8 cellular contexts compared by ENCODE assay signal in the genomic region with DNA sequence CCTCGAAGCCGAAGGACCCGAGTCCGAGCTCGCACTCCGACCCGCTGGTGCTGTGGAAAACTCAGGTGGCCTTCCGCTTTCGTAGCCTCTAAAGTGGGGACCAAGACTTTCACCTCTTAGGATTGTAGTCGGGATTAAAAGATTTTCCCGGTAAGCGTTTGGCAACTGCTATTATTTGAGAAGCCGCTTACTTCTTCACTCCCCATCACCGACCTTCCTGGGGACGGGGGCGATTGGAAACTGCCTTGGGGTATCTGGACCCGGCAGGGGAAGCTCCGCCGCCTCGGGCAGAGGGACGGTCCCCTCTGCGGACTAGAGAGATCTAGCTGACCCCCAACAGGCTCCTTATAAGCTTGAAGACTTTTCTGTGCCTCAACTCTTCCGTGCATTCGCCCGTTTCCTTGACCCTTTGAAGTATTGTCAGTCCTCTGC. TPM values are rescaled to one million over a fixed set of nuclear protein-coding genes. Genes with fewer than 3 reads are reported as not detected.
DNase-seq lines count a peak whose midpoint lies in the region; ATAC-seq, FAIRE-seq and TF ChIP-seq lines count a peak whose summit lies in the region.

No MANE protein-coding gene starts in this region.

- H4K91ac ChIP-seq in neuronal stem cell (ENCODE audit: low read depth, low read length, poor library complexity) = no peak overlapping the region

- no peak overlapping the region for H3K23ac ChIP-seq in neuronal stem cell (ENCODE audit: low read depth, low read length, poor library complexity)

- H2BK5ac ChIP-seq in neuronal stem cell (ENCODE audit: low read length) = no peak overlapping the region

- peak overlapping the region; percentile 83 for H3K9ac ChIP-seq in OCI-LY1 (ENCODE audit: low read length)
- peak overlapping the region; percentile 69 for H3K9ac ChIP-seq in endodermal cell (ENCODE audit: extremely low read depth, low read length, poor library complexity, severe bottlenecking)
- H3K9ac ChIP-seq in neuronal stem cell (ENCODE audit: low read depth, low read length, poor library complexity) = peak overlapping the region; percentile 97

- no peak overlapping the region for H4K8ac ChIP-seq in neuronal stem cell (ENCODE audit: low read depth, low read length)

- H3K4me3 ChIP-seq in OCI-LY1 (ENCODE audit: low read depth, low read length, poor library complexity, severe bottlenecking) (peak overlapping the region; percentile 90), endodermal cell (ENCODE audit: low read length) (peak overlapping the region; percentile 92), neuronal stem cell (ENCODE audit: low read length in 2 of 2) (peak overlapping the region; percentile 77 to 91)

- peak; percentile 31 for DNase-seq in ELF-1 (ENCODE audit: low read depth, low spot score)
- peak; percentile 62 for DNase-seq in endodermal cell
- no peak for DNase-seq in neuronal stem cell (ENCODE audit: low spot score)
- no peak for DNase-seq in GDM1 (lab: John Stamatoyannopoulos, UW)
- no peak for DNase-seq in DMS153 (lab: John Stamatoyannopoulos, UW)
- DNase-seq in HTR-8/SVneo (ENCODE audit: insufficient read length, low spot score) = no peak

- H3K27me3 ChIP-seq in OCI-LY1 (ENCODE audit: insufficient read depth, low read length) (no peaks in the 10 kb centered on the region), endodermal cell (ENCODE audit: control insufficient read depth, insufficient read depth, low read length, poor library complexity, severe bottlenecking) (no peaks in the 10 kb centered on the region), neuronal stem cell (ENCODE audit: control insufficient read depth in 3 of 3, insufficient read depth in 3 of 3, low read depth in 1 of 3, low read length in 3 of 3) (no peaks in the 10 kb centered on the region)

- 6 to 11% methylated on average over 7 to 25 of the region's 25 CpGs for WGBS in endodermal cell (ENCODE audit: insufficient coverage in 1 of 2, insufficient read length in 1 of 2), 2 experiments
- WGBS in neuronal stem cell (ENCODE audit: extremely low coverage in 2 of 2, insufficient read length in 2 of 2, insufficient replicate concordance in 1 of 2), 2 donors = no CpG with 5 or more reads among the region's 25 CpGs

- H3K14ac ChIP-seq in neuronal stem cell (ENCODE audit: low read length) = no peak overlapping the region

- peaks cover 11% of the 10 kb centered on the region for H3K4me1 Mint-ChIP-seq in endodermal cell

- FAIRE-seq in HTR-8/SVneo (lab: Jason Lieb, UNC) = no peak

- no peaks in the 10 kb centered on the region for H4K20me1 ChIP-seq in OCI-LY1 (ENCODE audit: insufficient read depth, low read length)

- H2BK15ac ChIP-seq in neuronal stem cell (ENCODE audit: low read length) = no peak overlapping the region

- no peaks in the 10 kb centered on the region for H3K79me1 ChIP-seq in neuronal stem cell (ENCODE audit: low read depth, low read length)

- no peak overlapping the region for H2BK120ac ChIP-seq in neuronal stem cell (ENCODE audit: low read depth, low read length)

- peaks cover 3% of the 10 kb centered on the region for H3K27me3 Mint-ChIP-seq in endodermal cell (ENCODE audit: insufficient read depth)

- H3K4ac ChIP-seq in neuronal stem cell (ENCODE audit: low read length) = no peak overlapping the region

- no peaks in the 10 kb centered on the region for H3K36me3 Mint-ChIP-seq in endodermal cell (ENCODE audit: low read depth)

- ATAC-seq in HG02852 (IDR thresholded peaks at IDR 0.05; ENCODE audit: unreplicated experiment) = no peak

- TF ChIP-seq CTCF in OCI-LY1 (IDR thresholded peaks at IDR 0.05; ENCODE audit: low read length) (no peak), endodermal cell (conservative IDR thresholded peaks at IDR 0.05) (no peak)

- H2AK5ac ChIP-seq in neuronal stem cell (ENCODE audit: low read depth, low read length) = no peak overlapping the region

- no peak overlapping the region for H3K27ac Mint-ChIP-seq in endodermal cell

- no peaks in the 10 kb centered on the region for H3K9me3 Mint-ChIP-seq in endodermal cell

- peak overlapping the region; percentile 96 for H3K4me2 ChIP-seq in OCI-LY1 (ENCODE audit: low read length)
- peak overlapping the region; percentile 94 for H3K4me2 ChIP-seq in neuronal stem cell (ENCODE audit: insufficient read depth, low read length, poor library complexity, severe bottlenecking)

- 0 out of 2 replicates have a peak, but pooled peaks cover 6% of the 10 kb centered on the region for H3F3A ChIP-seq in OCI-LY1 (ENCODE audit: insufficient read depth, low read length)

- peak overlapping the region; percentile 76 for H3K4me3 Mint-ChIP-seq in endodermal cell

- peaks cover 41% of the 10 kb centered on the region for H3K4me1 ChIP-seq in OCI-LY1 (ENCODE audit: insufficient read depth, low read length, severe bottlenecking)
- peaks cover 3% of the 10 kb centered on the region for H3K4me1 ChIP-seq in endodermal cell (ENCODE audit: control insufficient read depth, insufficient read depth, low read length)
- H3K4me1 ChIP-seq in neuronal stem cell (ENCODE audit: control insufficient read depth in 2 of 2, insufficient read depth in 1 of 2, low read depth in 1 of 2, low read length in 2 of 2) = peaks cover 5 to 9% of the 10 kb centered on the region in 2 donors

- peaks cover 5% of the 10 kb centered on the region; the same call in 1 of the 2 replicates for H3K79me2 ChIP-seq in OCI-LY1 (ENCODE audit: insufficient read depth, low read length)

- no peaks in the 10 kb centered on the region; the same call in 1 of the 2 replicates for H3K36me3 ChIP-seq in OCI-LY1 (ENCODE audit: insufficient read depth, low read length)
- H3K36me3 ChIP-seq in endodermal cell (ENCODE audit: control insufficient read depth, insufficient read depth, low read length) = no peaks in the 10 kb centered on the region
- peaks cover 0 to 8% of the 10 kb centered on the region in 2 donors for H3K36me3 ChIP-seq in neuronal stem cell (replicated peaks in 1 of 2; ENCODE audit: control insufficient read depth in 2 of 2, insufficient read depth in 2 of 2, low read length in 2 of 2)

- no peak overlapping the region for H2BK12ac ChIP-seq in neuronal stem cell (ENCODE audit: low read length)

- H3K18ac ChIP-seq in neuronal stem cell (ENCODE audit: low read length) = peak overlapping the region; percentile 15

- H3K9me2 ChIP-seq in OCI-LY1 (ENCODE audit: low read depth, low read length) = no peaks in the 10 kb centered on the region

- H2AFZ ChIP-seq in OCI-LY1 (ENCODE audit: low read length) (no peak overlapping the region), neuronal stem cell (ENCODE audit: low read length) (peak overlapping the region; percentile 90)

- H3K9me3 ChIP-seq in OCI-LY1 (ENCODE audit: low read length) (no peaks in the 10 kb centered on the region), endodermal cell (ENCODE audit: control insufficient read depth, low read length) (no peaks in the 10 kb centered on the region), neuronal stem cell (replicated peaks in 1 of 2; ENCODE audit: control insufficient read depth in 2 of 2, insufficient read depth in 1 of 2, low read depth in 1 of 2, low read length in 2 of 2) (no peaks in the 10 kb centered on the region)

- H3K27ac ChIP-seq in OCI-LY1 (ENCODE audit: low read depth, low read length, poor library complexity, severe bottlenecking) = no peak overlapping the region
- peak overlapping the region; percentile 72 for H3K27ac ChIP-seq in endodermal cell (ENCODE audit: low read depth, low read length)
- H3K27ac ChIP-seq in neuronal stem cell (replicated peaks; ENCODE audit: low read length) = no peak overlapping the region

RNA-seq across cellular contexts. Expression of gene TRAFD1, which starts 0.7 kb away (rescaled TPM):
- 10 to 100 TPM; 25.2 to 28.9 TPM for total RNA-seq in endodermal cell
- 37.6 TPM for polyA plus RNA-seq in endodermal cell (2013, experiment 1 of 2)
- 32.3 TPM for polyA plus RNA-seq in endodermal cell (2013, experiment 2 of 2)
- polyA plus RNA-seq in neuronal stem cell (2013, experiment 1 of 2) = 21.1 TPM
- 21.0 TPM for polyA plus RNA-seq in neuronal stem cell (2013, experiment 2 of 2)

RNA-seq across cellular contexts. Expression of gene NAA25, which starts 17.4 kb away (rescaled TPM):
- 10 to 100 TPM; 34.2 to 36.3 TPM for total RNA-seq in endodermal cell
- polyA plus RNA-seq in endodermal cell (2013, experiment 1 of 2) = 23.2 TPM
- polyA plus RNA-seq in endodermal cell (2013, experiment 2 of 2) = 20.1 TPM
- 19.7 TPM for polyA plus RNA-seq in neuronal stem cell (2013, experiment 1 of 2)
- 22.6 TPM for polyA plus RNA-seq in neuronal stem cell (2013, experiment 2 of 2)

Comparison
In these comparisons a context has a peak if more than half of its experiments do, and no peak if none do; other contexts are left out.
1. DNase-seq: peak in ELF-1 (single experiment) and endodermal cell (single experiment); none in neuronal stem cell (single experiment), GDM1 (single experiment), DMS153 (single experiment) and HTR-8/SVneo (single experiment).
2. Peak in every context shown above with its lines, with median percentiles within 50 percentile points of each other: H3K4me3 ChIP-seq and H3K9ac ChIP-seq.